In genomic region chr18:31649894-31650719, GRCh38 we compare ENCODE assay signal across 13 cellular contexts. TPM values are rescaled to one million over a fixed set of nuclear protein-coding genes. Genes with fewer than 3 reads are reported as not detected.
A peak's percentile ranks its signal among the peaks of the same experiment; 100 is the strongest.
DNase-seq lines count a peak whose midpoint lies in the region; ATAC-seq and TF ChIP-seq lines count a peak whose summit lies in the region.
"Had no signal": no experiment of that assay in that cellular context is flagged by ENCODE, and none has a peak within 500 bp of the region (broad histone marks: within the 10 kb centered on the region; RNA-seq: fewer than 3 reads in every experiment).

No MANE protein-coding gene starts in this region.

- H3K36me3 ChIP-seq in heart right ventricle: no peaks in the 10 kb centered on the region
- H3K36me3 ChIP-seq: BE2C had no signal

- H3K4me1 ChIP-seq in heart right ventricle: no peaks in the 10 kb centered on the region
- H3K4me1 ChIP-seq: BE2C had no signal

- peak; percentile 43 for ATAC-seq in GM18505 (IDR thresholded peaks at IDR 0.05; ENCODE audit: unreplicated experiment)
- ATAC-seq in GM19468 (IDR thresholded peaks at IDR 0.05; ENCODE audit: extremely low read depth, unreplicated experiment): peak; percentile 20
- peak; percentile 36 for ATAC-seq in HG02970 (IDR thresholded peaks at IDR 0.05; ENCODE audit: low FRiP score, unreplicated experiment)
- no peak for ATAC-seq in heart right ventricle

- no peak for TF ChIP-seq POLR2A in GM18505 (IDR thresholded peaks at IDR 0.05; ENCODE audit: borderline replicate concordance, extremely low read depth, insufficient read depth, insufficient read length)

- no peak overlapping the region for H3K4me3 ChIP-seq in heart right ventricle

- no peak overlapping the region for H3K27ac ChIP-seq in heart right ventricle

- WGBS in heart right ventricle, 2 donors: 66 to 71% methylated on average over 4 of the region's 4 CpGs

- DNase-seq in OCI-M1 (lab: John Stamatoyannopoulos, UW) (peak; percentile 31), heart right ventricle (no peak), LoVo (ENCODE audit: low spot score) (no peak), GF-D8 (lab: John Stamatoyannopoulos, UW) (no peak)
- DNase-seq in activated effector memory CD4-positive, alpha-beta T cell treated with anti-CD3 and anti-CD28 coated beads, Interleukin-2, amount 50 U/mL, for 16 hours: no peak
- DNase-seq: activated CD4-positive, alpha-beta T cell treated with anti-CD3 and anti-CD28 coated beads, Interleukin-2, amount 50 U/mL, for 4 hours; amygdala; BE2C; NCI-H2107; stimulated activated CD4-positive, alpha-beta T cell treated with anti-CD3 and anti-CD28 coated beads, Interleukin-4, amount 100 ng/mL, for 1 hour had no signal

- intact Hi-C loops in heart right ventricle (cut with DNase I): no loop called here

- no peak for TF ChIP-seq CTCF in heart right ventricle (IDR thresholded peaks at IDR 0.05)

- H3K27me3 ChIP-seq in heart right ventricle: no peaks in the 10 kb centered on the region
- H3K27me3 ChIP-seq: BE2C had no signal

- H3K9me3 ChIP-seq in heart right ventricle: no peaks in the 10 kb centered on the region
- H3K9me3 ChIP-seq: BE2C had no signal

RNA-seq across cellular contexts. Expression of gene B4GALT6, which starts 34.3 kb away (rescaled TPM):
- total RNA-seq in heart right ventricle: 10 to 100 TPM in 4 of 10 donors, 1 to 10 TPM in 6; 4.8 to 19.6 (median 9.5) TPM
- 1 to 10 TPM in 1 of 2 donors, under 1 TPM in 1; 0.61 to 2.4 TPM for polyA plus RNA-seq in heart right ventricle

RNA-seq across cellular contexts. Expression of gene TTR, which starts 58.4 kb away (rescaled TPM):
- 1 to 10 TPM in 1 of 10 donors, not detected in 9; 1.6 TPM for total RNA-seq in heart right ventricle
- under 1 TPM in 1 of 2 donors, not detected in 1; 0.46 TPM for polyA plus RNA-seq in heart right ventricle

Comparison
In these comparisons a context has a peak if more than half of its experiments do, and no peak if none do; other contexts are left out.
1. ATAC-seq: peak in GM18505 (single experiment), GM19468 (single experiment) and HG02970 (single experiment); none in heart right ventricle (0 of 8).